In genomic region chr5:174793684-174794328, GRCh38 we compare ENCODE assay signal across 8 cellular contexts.
DNase-seq lines count a peak whose midpoint lies in the region; ATAC-seq and TF ChIP-seq lines count a peak whose summit lies in the region.

No MANE protein-coding gene starts in this region.

- no peak overlapping the region for H2AFZ ChIP-seq in PC-9

- H3K36me3 ChIP-seq in PC-9 (ENCODE audit: low read depth) (no peaks in the 10 kb centered on the region), upper lobe of left lung (no peaks in the 10 kb centered on the region)

- peaks cover 53% of the 10 kb centered on the region for H3K27me3 ChIP-seq in PC-9 (ENCODE audit: insufficient read depth, low read depth)
- H3K27me3 ChIP-seq in upper lobe of left lung, result no peaks in the 10 kb centered on the region

- no peaks in the 10 kb centered on the region for H4K20me1 ChIP-seq in PC-9 (ENCODE audit: insufficient read depth)

- TF ChIP-seq POLR2A in upper lobe of left lung (IDR thresholded peaks at IDR 0.05), result no peak

- H3K79me2 ChIP-seq in PC-9 (ENCODE audit: low read depth), result no peaks in the 10 kb centered on the region

- ATAC-seq in HG03139 (IDR thresholded peaks at IDR 0.05; ENCODE audit: unreplicated experiment) (peak; percentile 88), omental fat pad (ENCODE audit: low FRiP score) (peak; percentile 68), upper lobe of left lung (ENCODE audit: low FRiP score in 2 of 2) (peak; percentile 57 to 92)

- POLR2A ChIA-PET in PC-9 (lab: Charles Lee; ENCODE audit: unreplicated experiment), result no interaction called here

- TF ChIP-seq CTCF in PC-9 (conservative IDR thresholded peaks at IDR 0.05) (peak; percentile 90), omental fat pad (IDR thresholded peaks at IDR 0.05) (no peak), upper lobe of left lung (IDR thresholded peaks at IDR 0.05) (peak; percentile 35 to 79 (median 64))

- H3K4me2 ChIP-seq in PC-9, result peak overlapping the region; percentile 6; the same call in 1 of the 2 replicates

- no peaks in the 10 kb centered on the region for H3F3A ChIP-seq in PC-9 (ENCODE audit: insufficient read depth, low read depth)

- no peaks in the 10 kb centered on the region for H3K9me2 ChIP-seq in PC-9 (ENCODE audit: insufficient read depth)

- WGBS in upper lobe of left lung, 2 donors, result 4 to 9% methylated on average over 11 to 30 of the region's 31 CpGs

- H3K27ac ChIP-seq in PC-9, result no peak overlapping the region
- H3K27ac ChIP-seq in upper lobe of left lung, result no peak overlapping the region

- H3K4me1 ChIP-seq in PC-9 (replicated peaks; ENCODE audit: insufficient read depth), result no peaks in the 10 kb centered on the region
- H3K4me1 ChIP-seq in upper lobe of left lung, result peaks cover 0 to 5% (median 2%) of the 10 kb centered on the region in 4 donors

- H3K4me3 ChIP-seq in PC-9, result no peak overlapping the region
- no peak overlapping the region for H3K4me3 ChIP-seq in upper lobe of left lung

- intact Hi-C loops in PC-9 (cut with micrococcal nuclease; ENCODE audit: unreplicated experiment), result loop anchor here (1.0 to 2.0 kb wide), 3 partner anchors 141 to 467 kb away; no protein-coding TSS in a partner anchor

- CTCF ChIA-PET in PC-9 (lab: Charles Lee), result interaction anchor here (0.7 to 1.0 kb wide), 4 partner anchors 74 to 379 kb away, joined by 3 to 14 read pairs (median 6); no protein-coding TSS in a partner anchor

- no TSS peak for BruUV-seq in PC-9 (replicated peaks; lab: Mats Ljungman, UMichigan)

- no peaks in the 10 kb centered on the region for H3K9me3 ChIP-seq in PC-9 (ENCODE audit: insufficient read depth, low read depth)
- no peaks in the 10 kb centered on the region for H3K9me3 ChIP-seq in upper lobe of left lung

- DNase-seq in NOMO-1 (lab: John Stamatoyannopoulos, UW; ENCODE audit: unreplicated experiment in 2 of 2) (peak; percentile 39 to 60), NOMO-1 treated with dmso at 0.1 percent for 144 hours (lab: John Stamatoyannopoulos, UW; ENCODE audit: unreplicated experiment) (no peak), PC-9 (peak in 1 of 2 experiments; percentile 53), foreskin melanocyte (peak; percentile 35), omental fat pad (ENCODE audit: low spot score) (peak; percentile 31), upper lobe of left lung (peak; percentile 26 to 94)
- peak; percentile 25 for DNase-seq in activated effector memory CD4-positive, alpha-beta T cell treated with Interleukin-2 at 50 U/mL for 16 hours

- TF ChIP-seq EP300 in upper lobe of left lung (IDR thresholded peaks at IDR 0.05), result no peak

Comparison
In these comparisons a context has a peak if more than half of its experiments do, and no peak if none do; other contexts are left out.
1. CTCF ChIP-seq: peak in PC-9 (single experiment) and upper lobe of left lung (6 of 6); none in omental fat pad (0 of 3).
2. Peak in every context shown above with its lines, with median percentiles within 50 percentile points of each other: ATAC-seq.